Comparison of ENCODE assay signal across 18 cellular contexts in the genomic region with DNA sequence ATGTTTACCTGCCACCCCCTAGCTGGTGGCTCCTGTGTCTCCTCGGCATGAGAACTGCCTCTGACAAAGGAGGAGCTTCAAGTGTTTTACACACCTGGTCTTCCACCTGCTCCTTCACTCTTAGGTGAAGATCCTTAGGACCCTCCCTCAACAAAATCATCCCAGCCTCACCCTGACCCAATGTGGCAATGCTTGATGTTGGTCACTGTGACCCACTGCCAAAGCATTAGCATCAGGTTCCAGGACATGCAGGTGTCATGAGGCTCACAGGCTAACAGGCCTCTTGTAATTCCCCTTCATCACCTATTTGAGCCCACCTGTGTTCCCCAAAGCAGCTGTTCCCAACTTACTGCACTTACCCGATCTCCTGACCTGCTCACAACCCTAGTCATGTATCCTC. TPM values are rescaled to one million over a fixed set of nuclear protein-coding genes. Genes with fewer than 3 reads are reported as not detected.
DNase-seq lines count a peak whose midpoint lies in the region; ATAC-seq, FAIRE-seq and TF ChIP-seq lines count a peak whose summit lies in the region.
"Had no signal": no experiment of that assay in that cellular context is flagged by ENCODE, and none has a peak within 500 bp of the region (broad histone marks: within the 10 kb centered on the region; RNA-seq: fewer than 3 reads in every experiment).

No MANE protein-coding gene starts in this region.

- in situ Hi-C loops in HepG2 (cut with HindIII; ENCODE audit: extremely low pct_ligation_motif_present, low pct_unique_long_range_greater_than_20kb) (no loop called here), GM13976 (cut with MboI; ENCODE audit: low sequenced_read_pairs, unreplicated experiment) (no loop called here)

- no peak for FAIRE-seq in HepG2 (lab: Jason Lieb, UNC)
- FAIRE-seq: GM12878 had no signal

- POLR2A ChIA-PET in HepG2 (lab: Yijun Ruan, JAX) = interaction anchor here (0.7 to 2.3 kb wide), 9 partner anchors 10 to 239 kb away, joined by 3 to 9 read pairs (median 5); a partner anchor contains a TSS

- H4K20me1 ChIP-seq in HepG2 (ENCODE audit: insufficient read depth, low read length) = peaks cover 41% of the 10 kb centered on the region

- peak overlapping the region; percentile 36 for H3K27ac Mint-ChIP-seq in endodermal cell
- H3K27ac Mint-ChIP-seq: B cell; CD8-positive, alpha-beta T cell had no signal

- no peak for DNase-seq in HepG2 (ENCODE audit: low spot score)
- DNase-seq in right lobe of liver = no peak
- DNase-seq in endodermal cell = no peak
- DNase-seq in neuronal stem cell (ENCODE audit: low spot score) = no peak
- no peak for DNase-seq in GM13976 (ENCODE audit: low spot score)
- no peak for DNase-seq in NCI-H2227 treated with DMSO at 0.1 percent for 48 hours (lab: John Stamatoyannopoulos, UW)
- DNase-seq in SKM-1 treated with dmso at 0.1 percent for 144 hours (lab: John Stamatoyannopoulos, UW; ENCODE audit: unreplicated experiment) = no peak
- DNase-seq: 8988T; CD8-positive, alpha-beta T cell; DMS 273 treated with DMSO at 0.1 percent for 48 hours; DMS53; DND-41; EL; GM23248; H7 had no signal

- H3K4me1 Mint-ChIP-seq in endodermal cell = peaks cover 32% of the 10 kb centered on the region

- no peak overlapping the region for H3K14ac ChIP-seq in neuronal stem cell (ENCODE audit: low read length)

- H3K4me1 ChIP-seq in HepG2 (ENCODE audit: insufficient read depth, low read length) = peaks cover 40% of the 10 kb centered on the region
- H3K4me1 ChIP-seq in right lobe of liver = peaks cover 0 to 32% (median 13%) of the 10 kb centered on the region in 4 donors
- H3K4me1 ChIP-seq in endodermal cell (ENCODE audit: control insufficient read depth, insufficient read depth, low read length) = no peaks in the 10 kb centered on the region
- H3K4me1 ChIP-seq in neuronal stem cell (ENCODE audit: control insufficient read depth in 2 of 2, insufficient read depth in 1 of 2, low read depth in 1 of 2, low read length in 2 of 2) = peaks cover 5 to 12% of the 10 kb centered on the region in 2 donors

- H3K4me3 ChIP-seq in HepG2 (replicated peaks in 1 of 3; ENCODE audit: insufficient read depth in 1 of 3, low read depth in 2 of 3, low read length in 3 of 3) = no peak overlapping the region
- H3K4me3 ChIP-seq in right lobe of liver = no peak overlapping the region
- H3K4me3 ChIP-seq in endodermal cell (ENCODE audit: low read length) = no peak overlapping the region
- H3K4me3 ChIP-seq in neuronal stem cell (ENCODE audit: low read length in 2 of 2) = no peak overlapping the region
- H3K4me3 ChIP-seq: BLaER1 treated with 17β-estradiol and CSF1 and Interleukin-3, amounts not matched to agents 10 nM and 100 nM; GM12878; GM23248 had no signal

- H2BK15ac ChIP-seq in neuronal stem cell (ENCODE audit: low read length) = no peak overlapping the region

- intact Hi-C loops in HepG2 (cut with micrococcal nuclease; ENCODE audit: unreplicated experiment) (no loop called here), right lobe of liver (cut with DNase I) (loop anchor here in 1 of 2 donors (10.0 kb wide), 1 partner anchor 215 kb away; no protein-coding TSS in a partner anchor)

- no peaks in the 10 kb centered on the region for H3K9me3 ChIP-seq in HepG2 (ENCODE audit: low read length)
- no peaks in the 10 kb centered on the region for H3K9me3 ChIP-seq in right lobe of liver
- H3K9me3 ChIP-seq in endodermal cell (ENCODE audit: control insufficient read depth, low read length) = peaks cover 3% of the 10 kb centered on the region
- no peaks in the 10 kb centered on the region for H3K9me3 ChIP-seq in neuronal stem cell (replicated peaks in 1 of 2; ENCODE audit: control insufficient read depth in 2 of 2, insufficient read depth in 1 of 2, low read depth in 1 of 2, low read length in 2 of 2)
- H3K9me3 ChIP-seq: BLaER1 treated with 17β-estradiol and CSF1 and Interleukin-3, amounts not matched to agents 10 nM and 100 nM had no signal

- no peak overlapping the region for H3K18ac ChIP-seq in neuronal stem cell (ENCODE audit: low read length)

- ATAC-seq in HepG2 (peak; percentile 6; the same call in 2 of the 3 replicates), right lobe of liver (no peak)
- ATAC-seq: CD8-positive, alpha-beta T cell; GM12878 had no signal

- 96% methylated on average over 2 of the region's 2 CpGs for WGBS in HepG2 (ENCODE audit: low lambda C conversion rate)
- 83% methylated on average over 2 of the region's 2 CpGs for WGBS in right lobe of liver (ENCODE audit: insufficient coverage, low coverage, low lambda C conversion rate, missing lambda C conversion rate)
- 86 to 87% methylated on average over 2 of the region's 2 CpGs for WGBS in endodermal cell (ENCODE audit: insufficient coverage in 1 of 2, insufficient read length in 1 of 2), 2 experiments
- WGBS in neuronal stem cell (ENCODE audit: extremely low coverage in 2 of 2, insufficient read length in 2 of 2, insufficient replicate concordance in 1 of 2), 2 donors = no CpG with 5 or more reads among the region's 2 CpGs

- H3K9me3 Mint-ChIP-seq in endodermal cell = no peaks in the 10 kb centered on the region
- H3K9me3 Mint-ChIP-seq: CD8-positive, alpha-beta T cell had no signal

- peaks cover 39% of the 10 kb centered on the region for H3K79me2 ChIP-seq in HepG2 (ENCODE audit: insufficient read depth, low read length)

- H4K91ac ChIP-seq in neuronal stem cell (ENCODE audit: low read depth, low read length, poor library complexity) = no peak overlapping the region

- TF ChIP-seq EP300 in HepG2 (IDR thresholded peaks at IDR 0.05; ENCODE audit: low read depth in 2 of 2, low read length in 2 of 2) (no peak), HepG2 (CRISPR knock-in tag; IDR thresholded peaks at IDR 0.05; ENCODE audit: borderline replicate concordance) (no peak)

- no peak overlapping the region for H2BK120ac ChIP-seq in neuronal stem cell (ENCODE audit: low read depth, low read length)

- BruUV-seq in HepG2 (replicated peaks; lab: Mats Ljungman, UMichigan) = no TSS peak

- H2BK5ac ChIP-seq in neuronal stem cell (ENCODE audit: low read length) = no peak overlapping the region

- TF ChIP-seq POLR2A in HepG2 (IDR thresholded peaks at IDR 0.05; ENCODE audit: insufficient read depth in 1 of 2, low read depth in 2 of 2, low read length in 2 of 2) (peak in 1 of 2 experiments; percentile 32; a peak in 1 of 4 replicates), right lobe of liver (IDR thresholded peaks at IDR 0.05) (no peak)

- H4K8ac ChIP-seq in neuronal stem cell (ENCODE audit: low read depth, low read length) = no peak overlapping the region

- no peaks in the 10 kb centered on the region for H3K27me3 Mint-ChIP-seq in endodermal cell (ENCODE audit: insufficient read depth)
- H3K27me3 Mint-ChIP-seq: B cell had no signal

- H2BK12ac ChIP-seq in neuronal stem cell (ENCODE audit: low read length) = no peak overlapping the region

- TF ChIP-seq RAD21 in HepG2 (CRISPR knock-in tag; IDR thresholded peaks at IDR 0.05) = no peak

- peaks cover 75% of the 10 kb centered on the region for H3K36me3 Mint-ChIP-seq in endodermal cell (ENCODE audit: low read depth)
- H3K36me3 Mint-ChIP-seq: CD8-positive, alpha-beta T cell had no signal

- H3K79me1 ChIP-seq in neuronal stem cell (ENCODE audit: low read depth, low read length) = no peaks in the 10 kb centered on the region

- no peak overlapping the region for H2AK5ac ChIP-seq in neuronal stem cell (ENCODE audit: low read depth, low read length)

- no peak overlapping the region for H3K4ac ChIP-seq in neuronal stem cell (ENCODE audit: low read length)

- H3K27ac ChIP-seq in HepG2 (ENCODE audit: extremely low read length, insufficient read depth, low read length) = no peak overlapping the region
- no peak overlapping the region for H3K27ac ChIP-seq in right lobe of liver
- H3K27ac ChIP-seq in endodermal cell (ENCODE audit: low read depth, low read length) = no peak overlapping the region
- H3K27ac ChIP-seq in neuronal stem cell (replicated peaks; ENCODE audit: low read length) = peak overlapping the region; percentile 42
- H3K27ac ChIP-seq: BLaER1 treated with 17β-estradiol and CSF1 and Interleukin-3, amounts not matched to agents 10 nM and 100 nM; GM23248 had no signal

- peaks cover 14 to 46% of the 10 kb centered on the region in 2 experiments for H3K36me3 ChIP-seq in HepG2 (replicated peaks in 1 of 2; ENCODE audit: control insufficient read depth in 1 of 2, insufficient read depth in 2 of 2, low read length in 2 of 2)
- peaks cover 0 to 35% (median 5%) of the 10 kb centered on the region in 4 donors for H3K36me3 ChIP-seq in right lobe of liver
- H3K36me3 ChIP-seq in endodermal cell (ENCODE audit: control insufficient read depth, insufficient read depth, low read length) = peaks cover 84% of the 10 kb centered on the region
- peaks cover 34 to 74% of the 10 kb centered on the region in 2 donors for H3K36me3 ChIP-seq in neuronal stem cell (replicated peaks in 1 of 2; ENCODE audit: control insufficient read depth in 2 of 2, insufficient read depth in 2 of 2, low read length in 2 of 2)

- H3K4me3 Mint-ChIP-seq in endodermal cell = no peak overlapping the region
- H3K4me3 Mint-ChIP-seq: B cell; CD8-positive, alpha-beta T cell had no signal

- no peaks in the 10 kb centered on the region for H3K27me3 ChIP-seq in HepG2 (ENCODE audit: control insufficient read depth in 1 of 2, insufficient read depth in 2 of 2, low read length in 2 of 2)
- no peaks in the 10 kb centered on the region for H3K27me3 ChIP-seq in right lobe of liver
- no peaks in the 10 kb centered on the region for H3K27me3 ChIP-seq in endodermal cell (ENCODE audit: control insufficient read depth, insufficient read depth, low read length, poor library complexity, severe bottlenecking)
- H3K27me3 ChIP-seq in neuronal stem cell (ENCODE audit: control insufficient read depth in 3 of 3, insufficient read depth in 3 of 3, low read depth in 1 of 3, low read length in 3 of 3) = no peaks in the 10 kb centered on the region
- H3K27me3 ChIP-seq: BLaER1 treated with 17β-estradiol and CSF1 and Interleukin-3, amounts not matched to agents 10 nM and 100 nM had no signal

- no peak overlapping the region for H3K4me2 ChIP-seq in HepG2 (ENCODE audit: low read depth, low read length)
- H3K4me2 ChIP-seq in neuronal stem cell (ENCODE audit: insufficient read depth, low read length, poor library complexity, severe bottlenecking) = no peak overlapping the region
- H3K4me2 ChIP-seq: BLaER1 treated with 17β-estradiol and CSF1 and Interleukin-3, amounts not matched to agents 10 nM and 100 nM had no signal

- TF ChIP-seq CTCF in HepG2 (CRISPR knock-in tag; IDR thresholded peaks at IDR 0.05) = no peak
- no peak for TF ChIP-seq CTCF in right lobe of liver (IDR thresholded peaks at IDR 0.05)
- no peak for TF ChIP-seq CTCF in endodermal cell (conservative IDR thresholded peaks at IDR 0.05)
- TF ChIP-seq CTCF in GM13976 (IDR thresholded peaks at IDR 0.05; ENCODE audit: borderline replicate concordance, control extremely low read depth, extremely low read depth, insufficient read depth, missing control alignments) = no peak

- CTCF ChIA-PET in HepG2 (lab: Yijun Ruan, JAX; ENCODE audit: low intra/inter-chr PET ratio, low total read pairs) = no interaction called here

- no peak overlapping the region for H3K23ac ChIP-seq in neuronal stem cell (ENCODE audit: low read depth, low read length, poor library complexity)

- H3K9ac ChIP-seq in HepG2 (ENCODE audit: insufficient read depth, low read depth, low read length) (no peak overlapping the region), endodermal cell (ENCODE audit: extremely low read depth, low read length, poor library complexity, severe bottlenecking) (no peak overlapping the region), neuronal stem cell (ENCODE audit: low read depth, low read length, poor library complexity) (no peak overlapping the region)
- H3K9ac ChIP-seq: BLaER1 treated with 17β-estradiol and CSF1 and Interleukin-3, amounts not matched to agents 10 nM and 100 nM; GM23248 had no signal

- H2AFZ ChIP-seq in HepG2 (ENCODE audit: low read length) (no peak overlapping the region), neuronal stem cell (ENCODE audit: low read length) (no peak overlapping the region)
- H2AFZ ChIP-seq: GM23248 had no signal

RNA-seq across cellular contexts. Expression of a gene that starts 9.8 kb away (rescaled TPM):
- total RNA-seq in HepG2 (2016; rRNA removed; fragmentation: Illumina TruSeq; extraction: Trizol) (28.9 and 34.3 TPM in 2 replicates), right lobe of liver (10 to 100 TPM; 18.5 to 37.4 (median 29.3) TPM), endodermal cell (1,000 to 10,000 TPM; 1,055 to 1,188 TPM)
- 3.1 and 4.0 TPM in 2 replicates for total RNA-seq in HepG2 (2016; cell fraction: cytosol; rRNA removed; fragmentation: Illumina TruSeq; extraction: Trizol; ENCODE audit: low read depth)
- total RNA-seq in HepG2 (2016; cell fraction: insoluble cytoplasmic fraction; rRNA removed; fragmentation: Illumina TruSeq; extraction: Trizol) = 27.1 and 33.9 TPM in 2 replicates
- 17.9 and 18.6 TPM in 2 replicates for total RNA-seq in HepG2 (2016; cell fraction: membrane; rRNA removed; fragmentation: Illumina TruSeq; extraction: Trizol)
- 49.9 and 55.0 TPM in 2 replicates for total RNA-seq in HepG2 (2016; cell fraction: nucleus; rRNA removed; fragmentation: Illumina TruSeq; extraction: Trizol)
- polyA plus RNA-seq in HepG2 (2011; rRNA removed) = 25.3 and 29.1 TPM in 2 replicates
- polyA plus RNA-seq in HepG2 (2011; cell fraction: cytosol; rRNA removed) = 17.7 and 21.9 TPM in 2 replicates
- polyA plus RNA-seq in HepG2 (2011; cell fraction: nucleus; rRNA removed) = 46.8 and 48.3 TPM in 2 replicates
- 41.5 and 51.6 TPM in 2 replicates for polyA plus RNA-seq in HepG2 (2012)
- polyA plus RNA-seq in HepG2 (2016; cell fraction: cytosol; fragmentation: Illumina TruSeq; extraction: Trizol; ENCODE audit: low read depth) = 1.9 and 2.0 TPM in 2 replicates
- polyA plus RNA-seq in HepG2 (2016; cell fraction: insoluble cytoplasmic fraction; fragmentation: Illumina TruSeq; extraction: Trizol; ENCODE audit: low read depth) = 21.1 and 22.9 TPM in 2 replicates
- 6.8 and 7.4 TPM in 2 replicates for polyA plus RNA-seq in HepG2 (2016; cell fraction: membrane; fragmentation: Illumina TruSeq; extraction: Trizol; ENCODE audit: low read depth)
- polyA plus RNA-seq in HepG2 (2016; cell fraction: nucleus; fragmentation: Illumina TruSeq; extraction: Trizol; ENCODE audit: insufficient read depth, low read depth) = 38.4 and 40.1 TPM in 2 replicates
- polyA minus RNA-seq in HepG2 (2011; rRNA and poly(A)+ RNA removed; ENCODE audit: low replicate concordance) = 4.3 and 130 TPM in 2 replicates
- polyA minus RNA-seq in HepG2 (2011; cell fraction: cytosol; rRNA and poly(A)+ RNA removed) = 61.0 and 69.9 TPM in 2 replicates
- 116 and 135 TPM in 2 replicates for polyA minus RNA-seq in HepG2 (2011; cell fraction: nucleus; rRNA and poly(A)+ RNA removed)
- polyA plus RNA-seq in endodermal cell (2013, experiment 1 of 2) = 95.5 TPM
- polyA plus RNA-seq in endodermal cell (2013, experiment 2 of 2) = 122 TPM
- polyA plus RNA-seq in neuronal stem cell (2013, experiment 1 of 2) = 267 TPM
- polyA plus RNA-seq in neuronal stem cell (2013, experiment 2 of 2) = 274 TPM

RNA-seq across cellular contexts. Expression of a gene that starts 48.5 kb away (rescaled TPM):
- total RNA-seq in HepG2 (2016; rRNA removed; fragmentation: Illumina TruSeq; extraction: Trizol) (12.5 and 20.2 TPM in 2 replicates), right lobe of liver (10 to 100 TPM in 2 of 6 experiments, 1 to 10 TPM in 4; 7.1 to 11.9 (median 9.4) TPM), endodermal cell (10 to 100 TPM; 19.8 to 22.4 TPM)
- total RNA-seq in HepG2 (2016; cell fraction: cytosol; rRNA removed; fragmentation: Illumina TruSeq; extraction: Trizol; ENCODE audit: low read depth) = 27.0 and 29.5 TPM in 2 replicates
- total RNA-seq in HepG2 (2016; cell fraction: insoluble cytoplasmic fraction; rRNA removed; fragmentation: Illumina TruSeq; extraction: Trizol) = 10.0 and 17.8 TPM in 2 replicates
- 33.7 and 38.3 TPM in 2 replicates for total RNA-seq in HepG2 (2016; cell fraction: membrane; rRNA removed; fragmentation: Illumina TruSeq; extraction: Trizol)
- total RNA-seq in HepG2 (2016; cell fraction: nucleus; rRNA removed; fragmentation: Illumina TruSeq; extraction: Trizol) = 16.4 and 19.2 TPM in 2 replicates
- polyA plus RNA-seq in HepG2 (2011; rRNA removed) = 13.8 and 16.2 TPM in 2 replicates
- 6.9 and 11.0 TPM in 2 replicates for polyA plus RNA-seq in HepG2 (2011; cell fraction: cytosol; rRNA removed)
- polyA plus RNA-seq in HepG2 (2011; cell fraction: nucleus; rRNA removed) = 9.8 and 10.3 TPM in 2 replicates
- polyA plus RNA-seq in HepG2 (2012) = 17.2 and 21.4 TPM in 2 replicates
- 43.2 and 48.7 TPM in 2 replicates for polyA plus RNA-seq in HepG2 (2016; cell fraction: cytosol; fragmentation: Illumina TruSeq; extraction: Trizol; ENCODE audit: low read depth)
- polyA plus RNA-seq in HepG2 (2016; cell fraction: insoluble cytoplasmic fraction; fragmentation: Illumina TruSeq; extraction: Trizol; ENCODE audit: low read depth) = 35.4 and 41.7 TPM in 2 replicates
- polyA plus RNA-seq in HepG2 (2016; cell fraction: membrane; fragmentation: Illumina TruSeq; extraction: Trizol; ENCODE audit: low read depth) = 77.8 and 84.1 TPM in 2 replicates
- 34.4 and 39.4 TPM in 2 replicates for polyA plus RNA-seq in HepG2 (2016; cell fraction: nucleus; fragmentation: Illumina TruSeq; extraction: Trizol; ENCODE audit: insufficient read depth, low read depth)
- polyA minus RNA-seq in HepG2 (2011; rRNA and poly(A)+ RNA removed; ENCODE audit: low replicate concordance) = 3.2 and 9.0 TPM in 2 replicates
- polyA minus RNA-seq in HepG2 (2011; cell fraction: cytosol; rRNA and poly(A)+ RNA removed) = 16.2 and 19.4 TPM in 2 replicates
- 19.1 and 23.7 TPM in 2 replicates for polyA minus RNA-seq in HepG2 (2011; cell fraction: nucleus; rRNA and poly(A)+ RNA removed)
- 26.6 TPM for polyA plus RNA-seq in endodermal cell (2013, experiment 1 of 2)
- 31.3 TPM for polyA plus RNA-seq in endodermal cell (2013, experiment 2 of 2)
- 24.1 TPM for polyA plus RNA-seq in neuronal stem cell (2013, experiment 1 of 2)
- polyA plus RNA-seq in neuronal stem cell (2013, experiment 2 of 2) = 23.5 TPM

Comparison
In these comparisons a context has a peak if more than half of its experiments do, and no peak if none do; other contexts are left out.
1. RNA of a gene that starts 9.8 kb away (total RNA-seq): 1,055 to 1,188 TPM in endodermal cell; 3.1 to 55.0 TPM in HepG2 and 18.5 to 37.4 TPM in right lobe of liver; every median in the first group is over 10 times any median in the second.